ENCODE assay signal across 8 cellular contexts in genomic region chr1:224183591-224184312, GRCh38. TPM values are rescaled to one million over a fixed set of nuclear protein-coding genes. Genes with fewer than 3 reads are reported as not detected.
A peak's percentile ranks its signal among the peaks of the same experiment; 100 is the strongest.
DNase-seq lines count a peak whose midpoint lies in the region; ATAC-seq and TF ChIP-seq lines count a peak whose summit lies in the region.

No MANE protein-coding gene starts in this region.

- intact Hi-C loops in heart left ventricle (cut with DNase I): loop anchor here in 4 of 10 donors (2.0 to 10.0 kb wide), 4 partner anchors 69 to 151 kb away; partner anchors contain the start of genes NVL (in 2 of the 4) and FBXO28 (in 1 of the 4)
- intact Hi-C loops in aorta (cut with DNase I): loop anchor here in 1 of 2 donors (5.0 kb wide), 1 partner anchor 66 kb away; no protein-coding TSS in a partner anchor

- H3K36me3 ChIP-seq in SK-N-MC (ENCODE audit: insufficient read depth, low read length) (peaks cover 38% of the 10 kb centered on the region), heart left ventricle (peaks cover 0 to 22% (median 0%) of the 10 kb centered on the region in 9 donors), aorta (ENCODE audit: control insufficient read depth in 1 of 2, insufficient read depth in 2 of 2, low read length in 1 of 2) (no peaks in the 10 kb centered on the region)

- H3K4me3 Mint-ChIP-seq in IgD-negative memory B cell: peak overlapping the region; percentile 89 to 97 (median 93)
- H3K4me3 Mint-ChIP-seq in activated naive CD8-positive, alpha-beta T cell treated with anti-CD3 and anti-CD28 coated beads for 36 hours: peak overlapping the region; percentile 92

- H3K9me3 ChIP-seq in SK-N-MC (ENCODE audit: low read depth, low read length) (no peaks in the 10 kb centered on the region), heart left ventricle (peaks cover 0 to 5% (median 0%) of the 10 kb centered on the region in 12 donors), aorta (ENCODE audit: control insufficient read depth, low read length) (no peaks in the 10 kb centered on the region)

- TF ChIP-seq CTCF in heart left ventricle (IDR thresholded peaks at IDR 0.05): no peak

- no peak for TF ChIP-seq POLR2A in heart left ventricle (IDR thresholded peaks at IDR 0.05)

- no peaks in the 10 kb centered on the region for H3K27me3 Mint-ChIP-seq in IgD-negative memory B cell
- no peaks in the 10 kb centered on the region for H3K27me3 Mint-ChIP-seq in activated naive CD8-positive, alpha-beta T cell treated with anti-CD3 and anti-CD28 coated beads for 36 hours

- H3K9me3 Mint-ChIP-seq in IgD-negative memory B cell: peaks cover 0 to 1% (median 0%) of the 10 kb centered on the region in 3 donors
- no peaks in the 10 kb centered on the region for H3K9me3 Mint-ChIP-seq in activated naive CD8-positive, alpha-beta T cell treated with anti-CD3 and anti-CD28 coated beads for 36 hours

- peak overlapping the region; percentile 93 to 95 (median 95) for H3K27ac Mint-ChIP-seq in IgD-negative memory B cell
- H3K27ac Mint-ChIP-seq in activated naive CD8-positive, alpha-beta T cell treated with anti-CD3 and anti-CD28 coated beads for 36 hours: peak overlapping the region; percentile 91

- H3K27me3 ChIP-seq in heart left ventricle (no peaks in the 10 kb centered on the region), aorta (ENCODE audit: control insufficient read depth in 1 of 2, insufficient read depth in 2 of 2, low read length in 1 of 2) (no peaks in the 10 kb centered on the region)

- H3K4me3 ChIP-seq in SK-N-MC (peak overlapping the region; percentile 87), heart left ventricle (peak overlapping the region; percentile 72 to 100 (median 87)), aorta (ENCODE audit: low read length in 2 of 2) (peak overlapping the region; percentile 78 to 96)

- H3K27ac ChIP-seq in SK-N-MC (peak overlapping the region; percentile 23), heart left ventricle (peak overlapping the region; percentile 69 to 98 (median 96)), aorta (ENCODE audit: low read depth in 1 of 2, low read length in 2 of 2) (peak overlapping the region; percentile 88 to 96)

- peak overlapping the region; percentile 94 for H3K9ac ChIP-seq in SK-N-MC (ENCODE audit: insufficient read length)

- peak; percentile 65 for DNase-seq in EL
- no peak for DNase-seq in SK-N-MC (ENCODE audit: low read depth, low spot score)
- peak; percentile 77 for DNase-seq in activated naive CD8-positive, alpha-beta T cell treated with anti-CD3 and anti-CD28 coated beads for 36 hours
- DNase-seq in heart left ventricle: peak; percentile 61 to 78 (median 69)
- DNase-seq in pons (ENCODE audit: low spot score): peak; percentile 56
- peak; percentile 76 to 88 for DNase-seq in aorta

- peaks cover 0 to 47% (median 18%) of the 10 kb centered on the region in 12 donors for H3K4me1 ChIP-seq in heart left ventricle
- no peaks in the 10 kb centered on the region for H3K4me1 ChIP-seq in aorta (ENCODE audit: control insufficient read depth in 1 of 2, insufficient read depth in 2 of 2, low read length in 2 of 2)

- ATAC-seq in GM21717 (IDR thresholded peaks at IDR 0.05; ENCODE audit: unreplicated experiment): peak; percentile 43
- peak; percentile 41 to 87 (median 80) for ATAC-seq in heart left ventricle
- ATAC-seq in aorta (ENCODE audit: low FRiP score): peak; percentile 87

- H3K36me3 Mint-ChIP-seq in IgD-negative memory B cell: peaks cover 6% of the 10 kb centered on the region
- peaks cover 35% of the 10 kb centered on the region for H3K36me3 Mint-ChIP-seq in activated naive CD8-positive, alpha-beta T cell treated with anti-CD3 and anti-CD28 coated beads for 36 hours

- H3K4me1 Mint-ChIP-seq in IgD-negative memory B cell: peaks cover 26 to 40% (median 31%) of the 10 kb centered on the region in 3 donors
- H3K4me1 Mint-ChIP-seq in activated naive CD8-positive, alpha-beta T cell treated with anti-CD3 and anti-CD28 coated beads for 36 hours: peaks cover 49% of the 10 kb centered on the region

- 1 to 2% (median 2%) methylated on average over 23 to 53 of the region's 53 CpGs for WGBS in heart left ventricle, 4 donors
- 0% methylated on average over 43 to 53 of the region's 53 CpGs for WGBS in aorta, 2 donors

RNA-seq across cellular contexts. Expression of gene DEGS1, which starts 0.7 kb away (rescaled TPM):
- polyA plus RNA-seq in IgD-negative memory B cell: 114 TPM
- 10 to 100 TPM; 40.9 to 41.3 TPM for total RNA-seq in activated naive CD8-positive, alpha-beta T cell treated with anti-CD3 and anti-CD28 coated beads for 36 hours
- 10 to 100 TPM; 35.8 to 75.2 (median 46.3) TPM for total RNA-seq in heart left ventricle
- 10 to 100 TPM; 40.9 to 54.5 TPM for polyA plus RNA-seq in heart left ventricle
- total RNA-seq in aorta: 10 to 100 TPM; 75.1 to 77.5 TPM
- 10 to 100 TPM; 69.1 to 70.5 TPM for polyA plus RNA-seq in aorta

Comparison
In these comparisons a context has a peak if more than half of its experiments do, and no peak if none do; other contexts are left out.
1. H3K27ac ChIP-seq: peak in every context shown above with its lines; median percentile 96 in heart left ventricle; 92 in aorta; 23 in SK-N-MC.